In genomic region chr20:25197870-25198190, GRCh38 we compare ENCODE assay signal across 1 cellular context.
TF ChIP-seq lines count a peak whose summit lies in the region.

No MANE protein-coding gene starts in this region.

TF ChIP-seq in WTC11, 78 proteins besides CTCF, POLR2A, EP300 and RAD21 (continued from another document):
- TF ChIP-seq ZNF532 (CRISPR knock-in tag; IDR thresholded peaks at IDR 0.05; ENCODE audit: borderline replicate concordance) (no peak), OVOL2 (CRISPR knock-in tag; IDR thresholded peaks at IDR 0.05; ENCODE audit: borderline replicate concordance) (no peak), FOXJ3 (CRISPR knock-in tag; IDR thresholded peaks at IDR 0.05; ENCODE audit: borderline replicate concordance) (no peak), ERG (CRISPR knock-in tag; IDR thresholded peaks at IDR 0.05) (no peak), KAT7 (CRISPR knock-in tag; IDR thresholded peaks at IDR 0.05; ENCODE audit: borderline replicate concordance) (no peak), FOXK1 (CRISPR knock-in tag; IDR thresholded peaks at IDR 0.05) (no peak), ETV6 (CRISPR knock-in tag; IDR thresholded peaks at IDR 0.05) (no peak)
